In genomic region chrX:129938081-129938480, GRCh38 we compare ENCODE assay signal across 22 cellular contexts. TPM values are rescaled to one million over a fixed set of nuclear protein-coding genes. Genes with fewer than 3 reads are reported as not detected.
DNase-seq lines count a peak whose midpoint lies in the region; ATAC-seq, FAIRE-seq and TF ChIP-seq lines count a peak whose summit lies in the region.
"Had no signal": no experiment of that assay in that cellular context is flagged by ENCODE, and none has a peak within 500 bp of the region (broad histone marks: within the 10 kb centered on the region; RNA-seq: fewer than 3 reads in every experiment).

No MANE protein-coding gene starts in this region.

- H3K27me3 ChIP-seq in HepG2 (ENCODE audit: control insufficient read depth in 1 of 2, insufficient read depth in 2 of 2, low read length in 2 of 2) (peaks cover 0 to 6% of the 10 kb centered on the region in 2 experiments; a peak in 2 of 5 replicates), right lobe of liver (no peaks in the 10 kb centered on the region), SJCRH30 (no peaks in the 10 kb centered on the region)

- H3K36me3 Mint-ChIP-seq in WTC11 = no peaks in the 10 kb centered on the region
- no peaks in the 10 kb centered on the region for H3K36me3 Mint-ChIP-seq in neural crest cell (ENCODE audit: low read depth)
- H3K36me3 Mint-ChIP-seq in activated CD4-positive, alpha-beta memory T cell treated with anti-CD3 and anti-CD28 coated beads for 36 hours = no peaks in the 10 kb centered on the region
- H3K36me3 Mint-ChIP-seq: CD8-positive, alpha-beta memory T cell had no signal

- TF ChIP-seq POLR2A in HepG2 (IDR thresholded peaks at IDR 0.05; ENCODE audit: insufficient read depth in 1 of 2, low read depth in 2 of 2, low read length in 2 of 2) = no peak
- no peak for TF ChIP-seq POLR2A in right lobe of liver (IDR thresholded peaks at IDR 0.05)

- ATAC-seq in HepG2 (peak; percentile 66), right lobe of liver (no peak), WTC11 (peak; percentile 47)
- ATAC-seq: Panc1 had no signal

- no peak for DNase-seq in HepG2 (ENCODE audit: low spot score)
- DNase-seq in right lobe of liver = no peak
- no peak for DNase-seq in WTC11 (ENCODE audit: low spot score)
- no peak for DNase-seq in neural crest cell (ENCODE audit: low read depth, low spot score)
- DNase-seq in epidermal melanocyte (ENCODE audit: insufficient read length, low spot score) = no peak
- DNase-seq in SJCRH30 = no peak
- DNase-seq in activated CD4-positive, alpha-beta memory T cell treated with anti-CD3 and anti-CD28 coated beads for 36 hours = no peak
- DNase-seq in activated CD8-positive, alpha-beta memory T cell treated with anti-CD3 and anti-CD28 coated beads, Interleukin-2, amount 50 U/mL, for 4 hours = no peak
- DNase-seq: 8988T; CD8-positive, alpha-beta memory T cell; EL; HCEC 1CT; NCI-H1092 treated with DMSO at 0.1 percent for 48 hours; NCI-H1436 treated with DMSO at 0.1 percent for 48 hours; NCI-H2029; NCI-H2171; NCI-H345; NCI-H524; NCI-H82 had no signal

- H3K79me2 ChIP-seq in HepG2 (ENCODE audit: insufficient read depth, low read length) = no peaks in the 10 kb centered on the region

- H3K27ac Mint-ChIP-seq in WTC11 (no peak overlapping the region), neural crest cell (ENCODE audit: unreplicated experiment) (no peak overlapping the region)
- no peak overlapping the region for H3K27ac Mint-ChIP-seq in activated CD4-positive, alpha-beta memory T cell treated with anti-CD3 and anti-CD28 coated beads for 36 hours

- no peak overlapping the region for H2AFZ ChIP-seq in HepG2 (ENCODE audit: low read length)

- peaks cover 80% of the 10 kb centered on the region for H3K27me3 Mint-ChIP-seq in WTC11 (ENCODE audit: low read depth)
- peaks cover 41% of the 10 kb centered on the region for H3K27me3 Mint-ChIP-seq in neural crest cell (ENCODE audit: low read depth)
- H3K27me3 Mint-ChIP-seq in activated CD4-positive, alpha-beta memory T cell treated with anti-CD3 and anti-CD28 coated beads for 36 hours = peaks cover 3% of the 10 kb centered on the region

- H3K9ac ChIP-seq in HepG2 (ENCODE audit: insufficient read depth, low read depth, low read length) = no peak overlapping the region
- H3K9ac ChIP-seq: KMS-11 had no signal

- no peak overlapping the region for H3K4me2 ChIP-seq in HepG2 (ENCODE audit: low read depth, low read length)
- H3K4me2 ChIP-seq: KMS-11 had no signal

- TF ChIP-seq EP300 in HepG2 (IDR thresholded peaks at IDR 0.05; ENCODE audit: low read depth in 2 of 2, low read length in 2 of 2) (no peak), HepG2 (CRISPR knock-in tag; IDR thresholded peaks at IDR 0.05; ENCODE audit: borderline replicate concordance) (no peak)

- CTCF ChIA-PET in HepG2 (lab: Yijun Ruan, JAX; ENCODE audit: low intra/inter-chr PET ratio, low total read pairs) (no interaction called here), WTC11 (lab: Charles Lee) (interaction anchor here (1.4 to 3.3 kb wide), 2 partner anchors 123 kb away, joined by 5 to 10 read pairs; no protein-coding TSS in a partner anchor)
- CTCF ChIA-PET in activated CD4-positive, alpha-beta memory T cell treated with anti-CD3 and anti-CD28 coated beads for 36 hours (lab: Charles Lee) = no interaction called here

- TF ChIP-seq RAD21 in HepG2 (CRISPR knock-in tag; IDR thresholded peaks at IDR 0.05) = no peak

- H3K27ac ChIP-seq in HepG2 (ENCODE audit: extremely low read length, insufficient read depth, low read length) = no peak overlapping the region
- H3K27ac ChIP-seq in right lobe of liver = no peak overlapping the region
- H3K27ac ChIP-seq in SJCRH30 = no peak overlapping the region
- H3K27ac ChIP-seq: HL-60, KMS-11 had no signal

- H3K4me1 Mint-ChIP-seq in WTC11 (peaks cover 39% of the 10 kb centered on the region), neural crest cell (peaks cover 38% of the 10 kb centered on the region)
- H3K4me1 Mint-ChIP-seq in activated CD4-positive, alpha-beta memory T cell treated with anti-CD3 and anti-CD28 coated beads for 36 hours (ENCODE audit: low read depth) = peaks cover 8% of the 10 kb centered on the region

- H3K9me3 Mint-ChIP-seq in WTC11 (no peaks in the 10 kb centered on the region), neural crest cell (peaks cover 3% of the 10 kb centered on the region)
- no peaks in the 10 kb centered on the region for H3K9me3 Mint-ChIP-seq in activated CD4-positive, alpha-beta memory T cell treated with anti-CD3 and anti-CD28 coated beads for 36 hours
- H3K9me3 Mint-ChIP-seq: CD8-positive, alpha-beta memory T cell had no signal

- H3K36me3 ChIP-seq in HepG2 (replicated peaks in 1 of 2; ENCODE audit: control insufficient read depth in 1 of 2, insufficient read depth in 2 of 2, low read length in 2 of 2) = no peaks in the 10 kb centered on the region
- no peaks in the 10 kb centered on the region for H3K36me3 ChIP-seq in right lobe of liver
- no peaks in the 10 kb centered on the region for H3K36me3 ChIP-seq in SJCRH30

- POLR2A ChIA-PET in HepG2 (lab: Yijun Ruan, JAX) (no interaction called here), WTC11 (lab: Charles Lee) (no interaction called here)
- POLR2A ChIA-PET in activated CD4-positive, alpha-beta memory T cell treated with anti-CD3 and anti-CD28 coated beads for 36 hours (lab: Charles Lee) = no interaction called here

- no TSS peak for BruUV-seq in HepG2 (replicated peaks; lab: Mats Ljungman, UMichigan)

- WGBS in HepG2 (ENCODE audit: low lambda C conversion rate) = 0% methylated on average over 3 of the region's 4 CpGs
- WGBS in right lobe of liver (ENCODE audit: insufficient coverage, low coverage, low lambda C conversion rate, missing lambda C conversion rate) = 37% methylated on average over 3 of the region's 4 CpGs

- no peak for TF ChIP-seq CTCF in HepG2 (CRISPR knock-in tag; IDR thresholded peaks at IDR 0.05)
- TF ChIP-seq CTCF in right lobe of liver (IDR thresholded peaks at IDR 0.05) = no peak
- no peak for TF ChIP-seq CTCF in WTC11 (IDR thresholded peaks at IDR 0.05)
- TF ChIP-seq CTCF in neural crest cell (conservative IDR thresholded peaks at IDR 0.05) = no peak

- intact Hi-C loops in HepG2 (cut with micrococcal nuclease; ENCODE audit: unreplicated experiment) (no loop called here), right lobe of liver (cut with DNase I) (no loop called here)
- intact Hi-C loops in activated CD4-positive, alpha-beta memory T cell treated with anti-CD3 and anti-CD28 coated beads for 36 hours (cut with micrococcal nuclease) = no loop called here

- H3K4me3 ChIP-seq in HepG2 (replicated peaks in 1 of 3; ENCODE audit: insufficient read depth in 1 of 3, low read depth in 2 of 3, low read length in 3 of 3) = no peak overlapping the region
- no peak overlapping the region for H3K4me3 ChIP-seq in right lobe of liver
- no peak overlapping the region for H3K4me3 ChIP-seq in SJCRH30

- H4K20me1 ChIP-seq in HepG2 (ENCODE audit: insufficient read depth, low read length) = no peaks in the 10 kb centered on the region

- H3K4me1 ChIP-seq in HepG2 (ENCODE audit: insufficient read depth, low read length) (0 out of 2 replicates have a peak, but pooled peaks cover under 1% of the 10 kb centered on the region), right lobe of liver (no peaks in the 10 kb centered on the region), SJCRH30 (no peaks in the 10 kb centered on the region)

- peak; percentile 36 for FAIRE-seq in HepG2 (lab: Jason Lieb, UNC)

- H3K9me3 ChIP-seq in HepG2 (ENCODE audit: low read length) (no peaks in the 10 kb centered on the region), right lobe of liver (no peaks in the 10 kb centered on the region), SJCRH30 (replicated peaks) (no peaks in the 10 kb centered on the region)

- H3K4me3 Mint-ChIP-seq in WTC11 (no peak overlapping the region), neural crest cell (peak overlapping the region; percentile 27)
- no peak overlapping the region for H3K4me3 Mint-ChIP-seq in activated CD4-positive, alpha-beta memory T cell treated with anti-CD3 and anti-CD28 coated beads for 36 hours
- H3K4me3 Mint-ChIP-seq: CD8-positive, alpha-beta memory T cell had no signal

- in situ Hi-C loops in HepG2 (cut with HindIII; ENCODE audit: extremely low pct_ligation_motif_present, low pct_unique_long_range_greater_than_20kb) = no loop called here

RNA-seq across cellular contexts. Expression of gene UTP14A, which starts 32.1 kb away (rescaled TPM):
- total RNA-seq in HepG2 (2016; rRNA removed; fragmentation: Illumina TruSeq; extraction: Trizol) = 19.0 and 27.4 TPM in 2 replicates
- 4.3 and 5.6 TPM in 2 replicates for total RNA-seq in HepG2 (2016; cell fraction: cytosol; rRNA removed; fragmentation: Illumina TruSeq; extraction: Trizol; ENCODE audit: low read depth)
- 17.7 and 27.6 TPM in 2 replicates for total RNA-seq in HepG2 (2016; cell fraction: insoluble cytoplasmic fraction; rRNA removed; fragmentation: Illumina TruSeq; extraction: Trizol)
- total RNA-seq in HepG2 (2016; cell fraction: membrane; rRNA removed; fragmentation: Illumina TruSeq; extraction: Trizol) = 8.7 and 10.1 TPM in 2 replicates
- 12.9 and 14.4 TPM in 2 replicates for total RNA-seq in HepG2 (2016; cell fraction: nucleus; rRNA removed; fragmentation: Illumina TruSeq; extraction: Trizol)
- polyA plus RNA-seq in HepG2 (2011; rRNA removed) = 6.5 and 7.4 TPM in 2 replicates
- polyA plus RNA-seq in HepG2 (2011; cell fraction: cytosol; rRNA removed) = 4.2 and 5.6 TPM in 2 replicates
- polyA plus RNA-seq in HepG2 (2011; cell fraction: nucleus; rRNA removed) = 4.1 and 4.8 TPM in 2 replicates
- 7.9 and 10.3 TPM in 2 replicates for polyA plus RNA-seq in HepG2 (2012)
- 3.1 and 3.5 TPM in 2 replicates for polyA plus RNA-seq in HepG2 (2016; cell fraction: cytosol; fragmentation: Illumina TruSeq; extraction: Trizol; ENCODE audit: low read depth)
- 29.5 and 29.7 TPM in 2 replicates for polyA plus RNA-seq in HepG2 (2016; cell fraction: insoluble cytoplasmic fraction; fragmentation: Illumina TruSeq; extraction: Trizol; ENCODE audit: low read depth)
- polyA plus RNA-seq in HepG2 (2016; cell fraction: membrane; fragmentation: Illumina TruSeq; extraction: Trizol; ENCODE audit: low read depth) = 5.1 and 6.8 TPM in 2 replicates
- polyA plus RNA-seq in HepG2 (2016; cell fraction: nucleus; fragmentation: Illumina TruSeq; extraction: Trizol; ENCODE audit: insufficient read depth, low read depth) = 18.6 and 20.7 TPM in 2 replicates
- polyA minus RNA-seq in HepG2 (2011; rRNA and poly(A)+ RNA removed; ENCODE audit: low replicate concordance) = 2.9 and 17.8 TPM in 2 replicates
- 5.4 and 5.9 TPM in 2 replicates for polyA minus RNA-seq in HepG2 (2011; cell fraction: cytosol; rRNA and poly(A)+ RNA removed)
- polyA minus RNA-seq in HepG2 (2011; cell fraction: nucleus; rRNA and poly(A)+ RNA removed) = 7.0 and 9.8 TPM in 2 replicates
- 10 to 100 TPM in 1 of 6 experiments, 1 to 10 TPM in 5; 4.2 to 10.6 (median 6.6) TPM for total RNA-seq in right lobe of liver
- total RNA-seq in WTC11 (2021) = 15.8 to 17.4 TPM (median 16.4 TPM) in 3 replicates
- total RNA-seq in neural crest cell = 24.1 and 26.3 TPM in 2 replicates
- 43.6 and 43.9 TPM in 2 replicates for total RNA-seq in SJCRH30 (2014; rRNA removed; shearing (Covaris generic))
- 10 to 100 TPM; 29.9 to 31.7 TPM for total RNA-seq in activated CD4-positive, alpha-beta memory T cell treated with anti-CD3 and anti-CD28 coated beads for 36 hours

RNA-seq across cellular contexts. Expression of gene BCORL1, which starts 44.4 kb away (rescaled TPM):
- total RNA-seq in HepG2 (2016; rRNA removed; fragmentation: Illumina TruSeq; extraction: Trizol) (1.4 and 4.1 TPM in 2 replicates), right lobe of liver (1 to 10 TPM; 2.7 to 9.0 (median 4.8) TPM), WTC11 (2021) (9.3 to 12.0 TPM (median 9.6 TPM) in 3 replicates), neural crest cell (46.2 and 53.7 TPM in 2 replicates)
- total RNA-seq in HepG2 (2016; cell fraction: cytosol; rRNA removed; fragmentation: Illumina TruSeq; extraction: Trizol; ENCODE audit: low read depth) = 1.1 and 1.2 TPM in 2 replicates
- total RNA-seq in HepG2 (2016; cell fraction: insoluble cytoplasmic fraction; rRNA removed; fragmentation: Illumina TruSeq; extraction: Trizol) = 0.84 and 3.6 TPM in 2 replicates
- 2.2 and 2.8 TPM in 2 replicates for total RNA-seq in HepG2 (2016; cell fraction: membrane; rRNA removed; fragmentation: Illumina TruSeq; extraction: Trizol)
- total RNA-seq in HepG2 (2016; cell fraction: nucleus; rRNA removed; fragmentation: Illumina TruSeq; extraction: Trizol) = 3.0 and 4.6 TPM in 2 replicates
- polyA plus RNA-seq in HepG2 (2011; rRNA removed) = 0.67 and 0.71 TPM in 2 replicates
- 0.45 and 0.51 TPM in 2 replicates for polyA plus RNA-seq in HepG2 (2011; cell fraction: cytosol; rRNA removed)
- polyA plus RNA-seq in HepG2 (2011; cell fraction: nucleus; rRNA removed) = 2.3 and 3.4 TPM in 2 replicates
- polyA plus RNA-seq in HepG2 (2012) = 4.1 and 4.2 TPM in 2 replicates
- polyA plus RNA-seq in HepG2 (2016; cell fraction: cytosol; fragmentation: Illumina TruSeq; extraction: Trizol; ENCODE audit: low read depth) = 0.23 and 0.25 TPM in 2 replicates
- polyA plus RNA-seq in HepG2 (2016; cell fraction: insoluble cytoplasmic fraction; fragmentation: Illumina TruSeq; extraction: Trizol; ENCODE audit: low read depth) = 3.5 and 5.3 TPM in 2 replicates
- polyA plus RNA-seq in HepG2 (2016; cell fraction: membrane; fragmentation: Illumina TruSeq; extraction: Trizol; ENCODE audit: low read depth) = 0.49 and 0.65 TPM in 2 replicates
- 5.0 and 5.4 TPM in 2 replicates for polyA plus RNA-seq in HepG2 (2016; cell fraction: nucleus; fragmentation: Illumina TruSeq; extraction: Trizol; ENCODE audit: insufficient read depth, low read depth)
- polyA minus RNA-seq in HepG2 (2011; rRNA and poly(A)+ RNA removed; ENCODE audit: low replicate concordance) = 1.6 and 3.1 TPM in 2 replicates
- 2.0 and 2.8 TPM in 2 replicates for polyA minus RNA-seq in HepG2 (2011; cell fraction: cytosol; rRNA and poly(A)+ RNA removed)
- polyA minus RNA-seq in HepG2 (2011; cell fraction: nucleus; rRNA and poly(A)+ RNA removed) = 2.1 and 3.0 TPM in 2 replicates
- 5.1 and 5.6 TPM in 2 replicates for total RNA-seq in SJCRH30 (2014; rRNA removed; shearing (Covaris generic))
- 10 to 100 TPM in 1 of 2 experiments, 1 to 10 TPM in 1; 9.2 to 10.5 TPM for total RNA-seq in activated CD4-positive, alpha-beta memory T cell treated with anti-CD3 and anti-CD28 coated beads for 36 hours

Comparison
In these comparisons a context has a peak if more than half of its experiments do, and no peak if none do; other contexts are left out.
1. ATAC-seq: peak in HepG2 (single experiment) and WTC11 (single experiment); none in right lobe of liver (0 of 4).